ENCODE assay signal across 8 cellular contexts in genomic region chr9:34185778-34186551, GRCh38. TPM values are rescaled to one million over a fixed set of nuclear protein-coding genes. Genes with fewer than 3 reads are reported as not detected.
DNase-seq lines count a peak whose midpoint lies in the region; ATAC-seq and TF ChIP-seq lines count a peak whose summit lies in the region.

No MANE protein-coding gene starts in this region.

- H4K8ac ChIP-seq in neuronal stem cell (ENCODE audit: low read depth, low read length), result no peak overlapping the region

- H3K4ac ChIP-seq in neuronal stem cell (ENCODE audit: low read length), result no peak overlapping the region

- H3K79me1 ChIP-seq in neuronal stem cell (ENCODE audit: low read depth, low read length), result peaks cover 3% of the 10 kb centered on the region

- no peak overlapping the region for H2AK5ac ChIP-seq in neuronal stem cell (ENCODE audit: low read depth, low read length)

- H3K14ac ChIP-seq in neuronal stem cell (ENCODE audit: low read length), result no peak overlapping the region

- H2BK120ac ChIP-seq in neuronal stem cell (ENCODE audit: low read depth, low read length), result no peak overlapping the region

- H2BK5ac ChIP-seq in neuronal stem cell (ENCODE audit: low read length), result no peak overlapping the region

- H3K79me2 ChIP-seq in smooth muscle cell (ENCODE audit: low read depth), result peaks cover 98% of the 10 kb centered on the region

- H4K20me1 ChIP-seq in smooth muscle cell (ENCODE audit: low read depth), result peaks cover 92% of the 10 kb centered on the region

- H3K27ac ChIP-seq in smooth muscle cell (ENCODE audit: low read depth), result peak overlapping the region; percentile 94
- H3K27ac ChIP-seq in neuronal stem cell (replicated peaks; ENCODE audit: low read length), result no peak overlapping the region

- H3K27ac Mint-ChIP-seq in activated naive CD8-positive, alpha-beta T cell treated with anti-CD3 and anti-CD28 coated beads, Interleukin-2, amount 10 ng/mL, durations not matched to agents 7 days and 5 days, result no peak overlapping the region

- H3K4me1 Mint-ChIP-seq in activated naive CD8-positive, alpha-beta T cell treated with anti-CD3 and anti-CD28 coated beads, Interleukin-2, amount 10 ng/mL, durations not matched to agents 7 days and 5 days, result peaks cover 12% of the 10 kb centered on the region

- peaks cover 19% of the 10 kb centered on the region for H3K36me3 Mint-ChIP-seq in activated naive CD8-positive, alpha-beta T cell treated with anti-CD3 and anti-CD28 coated beads, Interleukin-2, amount 10 ng/mL, durations not matched to agents 7 days and 5 days

- no peaks in the 10 kb centered on the region for H3K27me3 Mint-ChIP-seq in activated naive CD8-positive, alpha-beta T cell treated with anti-CD3 and anti-CD28 coated beads, Interleukin-2, amount 10 ng/mL, durations not matched to agents 7 days and 5 days

- H3K4me1 ChIP-seq in smooth muscle cell (ENCODE audit: low read depth), result peaks cover 15% of the 10 kb centered on the region
- H3K4me1 ChIP-seq in neuronal stem cell (ENCODE audit: control insufficient read depth in 2 of 2, insufficient read depth in 1 of 2, low read depth in 1 of 2, low read length in 2 of 2), result peaks cover 0 to 3% of the 10 kb centered on the region in 2 donors

- H3K9ac ChIP-seq in smooth muscle cell (ENCODE audit: low read depth) (peak overlapping the region; percentile 71), neuronal stem cell (ENCODE audit: low read depth, low read length, poor library complexity) (no peak overlapping the region)

- H3K18ac ChIP-seq in neuronal stem cell (ENCODE audit: low read length), result no peak overlapping the region

- H3K4me3 Mint-ChIP-seq in activated naive CD8-positive, alpha-beta T cell treated with anti-CD3 and anti-CD28 coated beads, Interleukin-2, amount 10 ng/mL, durations not matched to agents 7 days and 5 days, result no peak overlapping the region

- H3K4me3 ChIP-seq in smooth muscle cell, result no peak overlapping the region
- no peak overlapping the region for H3K4me3 ChIP-seq in neuronal stem cell (ENCODE audit: low read length in 2 of 2)

- POLR2A ChIA-PET in activated naive CD8-positive, alpha-beta T cell treated with anti-CD3 and anti-CD28 coated beads, Interleukin-2, amount 10 ng/mL, durations not matched to agents 7 days and 5 days (lab: Charles Lee), result no interaction called here

- no peak overlapping the region for H4K91ac ChIP-seq in neuronal stem cell (ENCODE audit: low read depth, low read length, poor library complexity)

- ATAC-seq in GM21737 (IDR thresholded peaks at IDR 0.05; ENCODE audit: unreplicated experiment) (peak; percentile 89), left ventricle myocardium superior (peak; percentile 94)
- peak; percentile 82 for ATAC-seq in activated naive CD8-positive, alpha-beta T cell treated with anti-CD3 and anti-CD28 coated beads, Interleukin-2, amount 10 ng/mL, durations not matched to agents 7 days and 5 days (ENCODE audit: low read depth)

- no peak for TF ChIP-seq CTCF in smooth muscle cell (IDR thresholded peaks at IDR 0.05; ENCODE audit: borderline replicate concordance, insufficient read depth, poor library complexity, severe bottlenecking)

- 52% methylated on average over 3 of the region's 3 CpGs for WGBS in smooth muscle cell (ENCODE audit: low lambda C conversion rate)
- WGBS in neuronal stem cell (ENCODE audit: extremely low coverage in 2 of 2, insufficient read length in 2 of 2, insufficient replicate concordance in 1 of 2), 2 donors, result no CpG with 5 or more reads among the region's 3 CpGs

- intact Hi-C loops in left ventricle myocardium superior (cut with micrococcal nuclease), result no loop called here

- no peaks in the 10 kb centered on the region for H3K9me3 Mint-ChIP-seq in activated naive CD8-positive, alpha-beta T cell treated with anti-CD3 and anti-CD28 coated beads, Interleukin-2, amount 10 ng/mL, durations not matched to agents 7 days and 5 days

- H2BK15ac ChIP-seq in neuronal stem cell (ENCODE audit: low read length), result no peak overlapping the region

- H3K36me3 ChIP-seq in smooth muscle cell (ENCODE audit: low read depth) (no peaks in the 10 kb centered on the region), neuronal stem cell (replicated peaks in 1 of 2; ENCODE audit: control insufficient read depth in 2 of 2, insufficient read depth in 2 of 2, low read length in 2 of 2) (peaks cover 2 to 23% of the 10 kb centered on the region in 2 donors)

- H3K23ac ChIP-seq in neuronal stem cell (ENCODE audit: low read depth, low read length, poor library complexity), result no peak overlapping the region

- H3K9me3 ChIP-seq in smooth muscle cell (replicated peaks; ENCODE audit: low read depth) (no peaks in the 10 kb centered on the region), neuronal stem cell (replicated peaks in 1 of 2; ENCODE audit: control insufficient read depth in 2 of 2, insufficient read depth in 1 of 2, low read depth in 1 of 2, low read length in 2 of 2) (no peaks in the 10 kb centered on the region)

- H3K4me2 ChIP-seq in smooth muscle cell (peak overlapping the region; percentile 70), neuronal stem cell (ENCODE audit: insufficient read depth, low read length, poor library complexity, severe bottlenecking) (no peak overlapping the region)

- H2AFZ ChIP-seq in smooth muscle cell (ENCODE audit: low read depth) (no peak overlapping the region), neuronal stem cell (ENCODE audit: low read length) (no peak overlapping the region)

- H3K27me3 ChIP-seq in smooth muscle cell (ENCODE audit: low read depth) (no peaks in the 10 kb centered on the region), neuronal stem cell (ENCODE audit: control insufficient read depth in 3 of 3, insufficient read depth in 3 of 3, low read depth in 1 of 3, low read length in 3 of 3) (no peaks in the 10 kb centered on the region)

- H3F3A ChIP-seq in smooth muscle cell (ENCODE audit: low read depth), result peaks cover 6% of the 10 kb centered on the region

- DNase-seq in DMS79 treated with DMSO at 0.1 percent for 48 hours (lab: John Stamatoyannopoulos, UW) (peak; percentile 80), NAMALWA (ENCODE audit: low spot score) (peak; percentile 48), left ventricle myocardium superior (no peak), smooth muscle cell (lab: John Stamatoyannopoulos, UW; ENCODE audit: unreplicated experiment) (no peak), neuronal stem cell (ENCODE audit: low spot score) (no peak), NCI-H187 treated with DMSO at 0.1 percent for 48 hours (lab: John Stamatoyannopoulos, UW) (no peak)
- no peak for DNase-seq in activated naive CD8-positive, alpha-beta T cell treated with anti-CD3 and anti-CD28 coated beads, Interleukin-2, amount 10 ng/mL, durations not matched to agents 7 days and 5 days

- no peak overlapping the region for H2BK12ac ChIP-seq in neuronal stem cell (ENCODE audit: low read length)

RNA-seq across cellular contexts. Expression of gene UBAP1, which starts 7.1 kb away (rescaled TPM):
- 10 to 100 TPM; 36.3 to 36.5 TPM for total RNA-seq in activated naive CD8-positive, alpha-beta T cell treated with anti-CD3 and anti-CD28 coated beads, Interleukin-2, amount 10 ng/mL, durations not matched to agents 7 days and 5 days
- total RNA-seq in left ventricle myocardium superior (46.9 TPM), smooth muscle cell (36.6 and 45.0 TPM in 2 replicates)
- polyA plus RNA-seq in smooth muscle cell, result 49.9 and 55.0 TPM in 2 replicates
- polyA plus RNA-seq in neuronal stem cell (2013, experiment 1 of 2), result 21.8 TPM
- 22.0 TPM for polyA plus RNA-seq in neuronal stem cell (2013, experiment 2 of 2)

RNA-seq across cellular contexts. Expression of gene DCAF12, which starts 59.5 kb away (rescaled TPM):
- 10 to 100 TPM; 35.8 to 41.6 TPM for total RNA-seq in activated naive CD8-positive, alpha-beta T cell treated with anti-CD3 and anti-CD28 coated beads, Interleukin-2, amount 10 ng/mL, durations not matched to agents 7 days and 5 days
- 17.3 TPM for total RNA-seq in left ventricle myocardium superior
- total RNA-seq in smooth muscle cell, result 23.4 and 26.5 TPM in 2 replicates
- polyA plus RNA-seq in smooth muscle cell, result 16.1 and 20.3 TPM in 2 replicates
- 35.3 TPM for polyA plus RNA-seq in neuronal stem cell (2013, experiment 1 of 2)
- 35.2 TPM for polyA plus RNA-seq in neuronal stem cell (2013, experiment 2 of 2)

Comparison
In these comparisons a context has a peak if more than half of its experiments do, and no peak if none do; other contexts are left out.
1. DNase-seq: peak in DMS79 treated with DMSO at 0.1 percent for 48 hours (single experiment) and NAMALWA (single experiment); none in activated naive CD8-positive, alpha-beta T cell treated with anti-CD3 and anti-CD28 coated beads, Interleukin-2, amount 10 ng/mL, durations not matched to agents 7 days and 5 days (single experiment), left ventricle myocardium superior (single experiment), smooth muscle cell (single experiment), neuronal stem cell (single experiment) and NCI-H187 treated with DMSO at 0.1 percent for 48 hours (single experiment).
2. Peak in every context shown above with its lines, with median percentiles within 50 percentile points of each other: ATAC-seq.